ENCODE assay signal across 14 cellular contexts in the genomic region with DNA sequence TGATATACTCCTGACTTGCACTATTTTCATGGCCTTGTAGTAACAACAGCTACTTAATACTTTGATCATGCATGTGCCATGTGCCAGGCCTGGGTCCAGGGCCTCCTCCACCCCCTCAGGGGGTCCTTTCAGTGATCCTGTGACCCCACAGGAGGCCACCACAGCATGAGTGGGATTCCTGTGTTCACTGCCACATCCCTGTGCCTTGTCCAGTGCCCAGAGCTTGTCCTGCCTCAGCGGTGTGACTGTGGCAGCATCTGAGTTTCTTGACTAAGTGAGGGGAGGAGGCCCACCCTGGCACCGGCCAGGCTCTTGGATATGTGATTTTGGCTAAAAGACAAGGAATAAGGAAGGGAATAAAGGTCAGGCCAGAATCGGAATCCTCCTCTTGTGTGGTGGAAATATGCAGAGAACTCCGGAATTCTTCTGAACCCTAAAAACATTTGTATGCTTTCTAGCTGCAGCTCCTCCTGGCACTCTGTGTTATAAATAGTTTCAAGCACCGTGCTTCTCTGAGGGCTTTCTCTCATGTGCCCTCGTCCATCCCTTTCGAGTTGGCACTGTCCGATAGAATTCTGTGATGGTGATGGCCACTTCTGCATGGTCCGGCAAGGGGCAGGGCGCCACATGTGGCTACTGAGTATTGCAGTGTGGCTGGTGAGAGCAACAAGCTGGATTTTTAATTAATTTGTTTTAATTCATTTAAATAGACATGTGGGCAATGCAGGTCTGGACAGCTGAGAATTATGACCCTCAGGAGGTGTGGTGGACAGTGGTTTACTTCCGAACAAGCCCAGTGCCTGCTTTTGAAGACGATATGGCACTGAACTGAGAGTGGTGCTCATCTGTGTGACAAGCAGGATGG. TPM values are rescaled to one million over a fixed set of nuclear protein-coding genes. Genes with fewer than 3 reads are reported as not detected.
A peak's percentile ranks its signal among the peaks of the same experiment; 100 is the strongest.
DNase-seq lines count a peak whose midpoint lies in the region; ATAC-seq and TF ChIP-seq lines count a peak whose summit lies in the region.
"Had no signal": no experiment of that assay in that cellular context is flagged by ENCODE, and none has a peak within 500 bp of the region (broad histone marks: within the 10 kb centered on the region; RNA-seq: fewer than 3 reads in every experiment).

No MANE protein-coding gene starts in this region.

- no peak overlapping the region for H3K4me3 ChIP-seq in right atrium auricular region
- H3K4me3 ChIP-seq: Peyer's patch, prostate gland had no signal

- intact Hi-C loops in Right ventricle myocardium inferior (cut with DNase I), result loop anchor here (1.0 kb wide), 1 partner anchor 112 kb away; a partner anchor contains a TSS
- intact Hi-C loops in activated CD8-positive, alpha-beta T cell treated with anti-CD3 and anti-CD28 coated beads for 36 hours (cut with micrococcal nuclease), result no loop called here

- no peak overlapping the region for H3K4me3 Mint-ChIP-seq in activated CD8-positive, alpha-beta T cell treated with anti-CD3 and anti-CD28 coated beads for 36 hours
- H3K4me3 Mint-ChIP-seq in memory B cell, result no peak overlapping the region
- no peak overlapping the region for H3K4me3 Mint-ChIP-seq in activated T-helper 17 cell treated with anti-CD3 and anti-CD28 coated beads, Interleukin-2, amount 50 U/mL, for 72 hours
- H3K4me3 Mint-ChIP-seq: dendritic cell treated with granulocyte-macrophage colony-stimulating factor and Interleukin-4, amounts not matched to agents 40 ng/mL and 50 ng/mL, for 4 days had no signal

- peaks cover 0 to 11% of the 10 kb centered on the region in 2 donors for H3K4me1 ChIP-seq in right atrium auricular region
- H3K4me1 ChIP-seq: prostate gland had no signal

- DNase-seq in Right ventricle myocardium inferior (ENCODE audit: missing footprints) (no peak), right atrium auricular region (ENCODE audit: low spot score) (no peak), memory B cell (ENCODE audit: low spot score in 2 of 2) (no peak), SIG-M5 treated with dmso at 0.1 percent for 504 hours (lab: John Stamatoyannopoulos, UW; ENCODE audit: unreplicated experiment) (no peak), NOMO-1 (lab: John Stamatoyannopoulos, UW; ENCODE audit: unreplicated experiment in 2 of 2) (no peak)
- no peak for DNase-seq in activated CD8-positive, alpha-beta T cell treated with anti-CD3 and anti-CD28 coated beads for 36 hours
- DNase-seq: aorta, left colon, NCI-H187 had no signal

- H3K27ac ChIP-seq in right atrium auricular region, result peak overlapping the region in 1 of 2 donors; percentile 24
- H3K27ac ChIP-seq: prostate gland had no signal

- H3K9me3 ChIP-seq in right atrium auricular region, result no peaks in the 10 kb centered on the region
- H3K9me3 ChIP-seq: Peyer's patch, prostate gland had no signal

- POLR2A ChIA-PET in activated CD8-positive, alpha-beta T cell treated with anti-CD3 and anti-CD28 coated beads for 36 hours (lab: Charles Lee), result interaction anchor here (1.2 to 1.5 kb wide), 3 partner anchors 8 to 113 kb away, joined by 4 to 12 read pairs (median 5); a partner anchor contains a TSS

- H3K4me1 Mint-ChIP-seq in activated CD8-positive, alpha-beta T cell treated with anti-CD3 and anti-CD28 coated beads for 36 hours (ENCODE audit: low read depth), result peaks cover 4% of the 10 kb centered on the region
- peaks cover 5% of the 10 kb centered on the region for H3K4me1 Mint-ChIP-seq in memory B cell
- H3K4me1 Mint-ChIP-seq in activated T-helper 17 cell treated with anti-CD3 and anti-CD28 coated beads, Interleukin-2, amount 50 U/mL, for 72 hours, result peaks cover 5% of the 10 kb centered on the region

- peaks cover 51% of the 10 kb centered on the region for H3K36me3 Mint-ChIP-seq in activated CD8-positive, alpha-beta T cell treated with anti-CD3 and anti-CD28 coated beads for 36 hours (ENCODE audit: low read depth)
- peaks cover 18% of the 10 kb centered on the region for H3K36me3 Mint-ChIP-seq in memory B cell
- peaks cover 98% of the 10 kb centered on the region for H3K36me3 Mint-ChIP-seq in activated T-helper 17 cell treated with anti-CD3 and anti-CD28 coated beads, Interleukin-2, amount 50 U/mL, for 72 hours (ENCODE audit: low read depth)

- no peaks in the 10 kb centered on the region for H3K27me3 Mint-ChIP-seq in activated CD8-positive, alpha-beta T cell treated with anti-CD3 and anti-CD28 coated beads for 36 hours
- H3K27me3 Mint-ChIP-seq in memory B cell, result no peaks in the 10 kb centered on the region
- no peaks in the 10 kb centered on the region for H3K27me3 Mint-ChIP-seq in activated T-helper 17 cell treated with anti-CD3 and anti-CD28 coated beads, Interleukin-2, amount 50 U/mL, for 72 hours
- H3K27me3 Mint-ChIP-seq: dendritic cell treated with granulocyte-macrophage colony-stimulating factor and Interleukin-4, amounts not matched to agents 40 ng/mL and 50 ng/mL, for 4 days had no signal

- no peaks in the 10 kb centered on the region for H3K9me3 Mint-ChIP-seq in activated CD8-positive, alpha-beta T cell treated with anti-CD3 and anti-CD28 coated beads for 36 hours
- H3K9me3 Mint-ChIP-seq in memory B cell, result no peaks in the 10 kb centered on the region
- H3K9me3 Mint-ChIP-seq in activated T-helper 17 cell treated with anti-CD3 and anti-CD28 coated beads, Interleukin-2, amount 50 U/mL, for 72 hours, result no peaks in the 10 kb centered on the region
- H3K9me3 Mint-ChIP-seq: dendritic cell treated with granulocyte-macrophage colony-stimulating factor and Interleukin-4, amounts not matched to agents 40 ng/mL and 50 ng/mL, for 4 days had no signal

- no peaks in the 10 kb centered on the region for H3K27me3 ChIP-seq in right atrium auricular region
- H3K27me3 ChIP-seq: Peyer's patch had no signal

- peaks cover 46% of the 10 kb centered on the region for H3K36me3 ChIP-seq in right atrium auricular region
- H3K36me3 ChIP-seq: prostate gland had no signal

- ATAC-seq in Right ventricle myocardium inferior (peak; percentile 27), memory B cell (ENCODE audit: low read depth) (no peak), HG03521 (IDR thresholded peaks at IDR 0.05; ENCODE audit: unreplicated experiment) (no peak)
- no peak for ATAC-seq in activated CD8-positive, alpha-beta T cell treated with anti-CD3 and anti-CD28 coated beads for 36 hours
- no peak for ATAC-seq in activated T-helper 17 cell treated with anti-CD3 and anti-CD28 coated beads, Interleukin-2, amount 50 U/mL, for 72 hours (replicated peaks)

- no peak for TF ChIP-seq CTCF in right atrium auricular region (IDR thresholded peaks at IDR 0.05)
- TF ChIP-seq CTCF in activated CD8-positive, alpha-beta T cell treated with anti-CD3 and anti-CD28 coated beads for 36 hours (IDR thresholded peaks at IDR 0.05), result no peak

- H3K27ac Mint-ChIP-seq in activated CD8-positive, alpha-beta T cell treated with anti-CD3 and anti-CD28 coated beads for 36 hours, result peak overlapping the region; percentile 36
- peak overlapping the region; percentile 37 for H3K27ac Mint-ChIP-seq in memory B cell
- H3K27ac Mint-ChIP-seq in activated T-helper 17 cell treated with anti-CD3 and anti-CD28 coated beads, Interleukin-2, amount 50 U/mL, for 72 hours, result no peak overlapping the region
- H3K27ac Mint-ChIP-seq: dendritic cell treated with granulocyte-macrophage colony-stimulating factor and Interleukin-4, amounts not matched to agents 40 ng/mL and 50 ng/mL, for 4 days had no signal

- CTCF ChIA-PET in activated CD8-positive, alpha-beta T cell treated with anti-CD3 and anti-CD28 coated beads for 36 hours (lab: Charles Lee), result interaction anchor here (0.6 to 2.9 kb wide), 16 partner anchors 8 to 358 kb away, joined by 3 to 26 read pairs (median 5); a partner anchor contains a TSS

RNA-seq across cellular contexts. Expression of a gene that starts 31.8 kb away (rescaled TPM):
- 13.0 TPM for total RNA-seq in Right ventricle myocardium inferior
- total RNA-seq in right atrium auricular region, result 10 to 100 TPM in 1 of 2 donors, 1 to 10 TPM in 1; 7.3 to 14.9 TPM
- 10 to 100 TPM; 50.6 to 51.9 TPM for total RNA-seq in activated CD8-positive, alpha-beta T cell treated with anti-CD3 and anti-CD28 coated beads for 36 hours
- 10 to 100 TPM; 39.0 to 52.4 TPM for total RNA-seq in activated T-helper 17 cell treated with anti-CD3 and anti-CD28 coated beads, Interleukin-2, amount 50 U/mL, for 72 hours
